1 cellular context compared by ENCODE assay signal in the genomic region with DNA sequence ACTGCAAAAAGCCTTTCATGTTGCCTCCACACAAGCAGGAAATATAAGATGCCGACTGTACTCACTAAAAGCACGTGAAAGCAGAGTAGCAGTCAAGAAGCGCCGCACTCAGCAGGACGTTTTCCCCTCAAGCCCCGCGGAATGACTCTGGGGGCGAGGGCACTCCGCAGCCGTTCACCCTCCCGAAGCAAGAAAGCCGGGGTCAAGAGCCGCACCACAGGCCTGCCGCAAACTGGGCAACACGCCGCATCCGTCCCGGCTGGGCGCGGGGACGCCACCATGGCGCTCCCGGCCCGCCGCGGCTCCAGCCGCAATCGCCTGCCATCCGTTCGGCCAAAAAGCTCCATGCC.
TF ChIP-seq lines count a peak whose summit lies in the region.

No MANE protein-coding gene starts in this region.

TF ChIP-seq in WTC11, 78 proteins besides CTCF, POLR2A, EP300 and RAD21 (continued from another document):
- TF ChIP-seq, protein P1, sequence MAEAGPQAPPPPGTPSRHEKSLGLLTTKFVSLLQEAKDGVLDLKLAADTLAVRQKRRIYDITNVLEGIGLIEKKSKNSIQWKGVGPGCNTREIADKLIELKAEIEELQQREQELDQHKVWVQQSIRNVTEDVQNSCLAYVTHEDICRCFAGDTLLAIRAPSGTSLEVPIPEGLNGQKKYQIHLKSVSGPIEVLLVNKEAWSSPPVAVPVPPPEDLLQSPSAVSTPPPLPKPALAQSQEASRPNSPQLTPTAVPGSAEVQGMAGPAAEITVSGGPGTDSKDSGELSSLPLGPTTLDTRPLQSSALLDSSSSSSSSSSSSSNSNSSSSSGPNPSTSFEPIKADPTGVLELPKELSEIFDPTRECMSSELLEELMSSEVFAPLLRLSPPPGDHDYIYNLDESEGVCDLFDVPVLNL (CRISPR knock-in tag; IDR thresholded peaks at IDR 0.05; ENCODE audit: borderline replicate concordance, low read depth), result 0 out of 2 replicates have a peak, but pooled peaks have one; percentile 53
